In genomic region chr2:143158098-143158497, GRCh38 we compare ENCODE assay signal across 29 cellular contexts. TPM values are rescaled to one million over a fixed set of nuclear protein-coding genes. Genes with fewer than 3 reads are reported as not detected.
DNase-seq lines count a peak whose midpoint lies in the region; ATAC-seq, FAIRE-seq and TF ChIP-seq lines count a peak whose summit lies in the region.
"Had no signal": no experiment of that assay in that cellular context is flagged by ENCODE, and none has a peak within 500 bp of the region (broad histone marks: within the 10 kb centered on the region; RNA-seq: fewer than 3 reads in every experiment).

No MANE protein-coding gene starts in this region.

- H3K4me3 ChIP-seq in GM12878: no peak overlapping the region
- peak overlapping the region in 1 of 2 experiments; percentile 4 for H3K4me3 ChIP-seq in neutrophil (ENCODE audit: low read depth in 1 of 2, low read length in 1 of 2)
- H3K4me3 ChIP-seq: adrenal gland, gastrocnemius medialis, GM23248, left ventricle myocardium inferior, PC-9, right atrium auricular region, testis, vagina had no signal

- no peak for TF ChIP-seq EP300 in GM12878 (IDR thresholded peaks at IDR 0.05; ENCODE audit: borderline replicate concordance in 1 of 2, control insufficient read depth in 1 of 2, low read depth in 2 of 2, low read length in 2 of 2)

- H3K4me1 ChIP-seq in GM12878 (ENCODE audit: control insufficient read depth, insufficient read depth, low read length) (peaks cover 6% of the 10 kb centered on the region), neutrophil (ENCODE audit: control insufficient read depth in 1 of 2, insufficient read depth in 1 of 2, low read depth in 1 of 2, low read length in 1 of 2) (peaks cover 73 to 96% of the 10 kb centered on the region in 2 experiments)
- H3K4me1 ChIP-seq: gastrocnemius medialis, left ventricle myocardium inferior, parathyroid adenoma, right atrium auricular region, testis, vagina had no signal

- FAIRE-seq in GM12878 (lab: Jason Lieb, UNC): no peak

- CTCF ChIA-PET in activated naive CD4-positive, alpha-beta T cell treated with anti-CD3 and anti-CD28 coated beads for 36 hours (lab: Charles Lee): interaction anchor here (0.7 to 10.6 kb wide), 10 partner anchors 13 to 274 kb away, joined by 3 to 128 read pairs (median 4); no protein-coding TSS in a partner anchor
- CTCF ChIA-PET in GM12878 (lab: Yijun Ruan, JAX): interaction anchor here (0.7 to 8.8 kb wide), 9 partner anchors 10 to 102 kb away, joined by 3 to 83 read pairs (median 5); partner anchors contain the start of gene ARHGAP15

- H3K4me2 ChIP-seq in GM12878 (ENCODE audit: control insufficient read depth, insufficient read depth): peak overlapping the region; percentile 50; the same call in 1 of the 2 replicates
- H3K4me2 ChIP-seq: PC-9 had no signal

- H3K9ac ChIP-seq in GM12878 (ENCODE audit: control insufficient read depth, insufficient read depth, low read length): no peak overlapping the region
- H3K9ac ChIP-seq: GM23248, parathyroid adenoma had no signal

- in situ Hi-C loops in GM12878 (cut with MboI): no loop called here

- RAD21 ChIA-PET in GM12878 (lab: Charles Lee; ENCODE audit: unreplicated experiment): interaction anchor here (1.2 to 2.6 kb wide), 5 partner anchors 17 to 47 kb away, joined by 3 to 12 read pairs (median 4); partner anchors contain the start of gene ARHGAP15

- peak overlapping the region; percentile 8 for H3K4me3 Mint-ChIP-seq in activated naive CD4-positive, alpha-beta T cell treated with anti-CD3 and anti-CD28 coated beads for 36 hours
- H3K4me3 Mint-ChIP-seq: nephron progenitor cell had no signal

- H3K4me1 Mint-ChIP-seq in activated naive CD4-positive, alpha-beta T cell treated with anti-CD3 and anti-CD28 coated beads for 36 hours (ENCODE audit: low read depth): peaks cover 85% of the 10 kb centered on the region

- H3K79me2 ChIP-seq in GM12878 (ENCODE audit: control insufficient read depth, insufficient read depth, low read length): peaks cover 14% of the 10 kb centered on the region
- H3K79me2 ChIP-seq: parathyroid adenoma had no signal

- H3K27me3 Mint-ChIP-seq in activated naive CD4-positive, alpha-beta T cell treated with anti-CD3 and anti-CD28 coated beads for 36 hours (ENCODE audit: low read depth): no peaks in the 10 kb centered on the region

- H3K36me3 Mint-ChIP-seq in activated naive CD4-positive, alpha-beta T cell treated with anti-CD3 and anti-CD28 coated beads for 36 hours (ENCODE audit: low read depth): peaks cover 14% of the 10 kb centered on the region

- no peak overlapping the region for H2AFZ ChIP-seq in GM12878 (ENCODE audit: control insufficient read depth, low read depth, low read length)
- H2AFZ ChIP-seq: GM23248, parathyroid adenoma, PC-9 had no signal

- no peaks in the 10 kb centered on the region for H3K9me3 ChIP-seq in GM12878 (replicated peaks; ENCODE audit: control insufficient read depth, insufficient read depth, low read length)
- no peaks in the 10 kb centered on the region for H3K9me3 ChIP-seq in neutrophil
- H3K9me3 ChIP-seq: adrenal gland, gastrocnemius medialis, left ventricle myocardium inferior, right atrium auricular region, testis, vagina had no signal

- SMC1A ChIA-PET in GM12878 (lab: Charles Lee; ENCODE audit: uncharacterized antibody, unreplicated experiment): interaction anchor here (0.6 to 9.1 kb wide), 16 partner anchors 10 to 103 kb away, joined by 3 to 110 read pairs (median 4); partner anchors contain the start of gene ARHGAP15

- no peak for TF ChIP-seq CTCF in GM12878 (IDR thresholded peaks at IDR 0.05 in 2 of 3, conservative IDR thresholded peaks at IDR 0.05 in 1 of 3; ENCODE audit: control insufficient read depth in 2 of 3, extremely low read depth in 1 of 3, insufficient read depth in 1 of 3, low read depth in 3 of 3, low read length in 3 of 3)
- no peak for TF ChIP-seq CTCF in neutrophil (IDR thresholded peaks at IDR 0.05)

- BruUV-seq in GM12878 (replicated peaks; lab: Mats Ljungman, UMichigan): no TSS peak

- H3K27ac Mint-ChIP-seq in activated naive CD4-positive, alpha-beta T cell treated with anti-CD3 and anti-CD28 coated beads for 36 hours: no peak overlapping the region
- H3K27ac Mint-ChIP-seq: nephron progenitor cell had no signal

- 89% methylated on average over 3 of the region's 3 CpGs for WGBS in GM12878 (ENCODE audit: insufficient coverage, insufficient replicate concordance, low lambda C conversion rate, missing lambda C conversion rate)

- H3K27ac ChIP-seq in GM12878 (ENCODE audit: control insufficient read depth, insufficient read depth) (no peak overlapping the region), neutrophil (peak overlapping the region; percentile 92)
- H3K27ac ChIP-seq: adrenal gland, brain microvascular endothelial cell, gastrocnemius medialis, GM23248, left ventricle myocardium inferior, parathyroid adenoma, PC-9, right atrium auricular region, testis, vagina had no signal

- POLR2A ChIA-PET in GM12878 (lab: Charles Lee): interaction anchor here (1.7 kb wide), 1 partner anchor 13 kb away, joined by 6 read pairs; no protein-coding TSS in a partner anchor

- no peak for TF ChIP-seq POLR2A in GM12878 (IDR thresholded peaks at IDR 0.05; ENCODE audit: low read depth, low read length)

- no peaks in the 10 kb centered on the region for H3K9me3 Mint-ChIP-seq in activated naive CD4-positive, alpha-beta T cell treated with anti-CD3 and anti-CD28 coated beads for 36 hours
- H3K9me3 Mint-ChIP-seq: nephron progenitor cell had no signal

- peaks cover 0 to 10% of the 10 kb centered on the region in 2 experiments; a peak in 2 of 4 replicates for H3K36me3 ChIP-seq in GM12878 (ENCODE audit: control insufficient read depth in 2 of 2, insufficient read depth in 2 of 2, low read length in 1 of 2)
- no peaks in the 10 kb centered on the region for H3K36me3 ChIP-seq in neutrophil
- H3K36me3 ChIP-seq: adrenal gland, brain microvascular endothelial cell, gastrocnemius medialis, left ventricle myocardium inferior, right atrium auricular region, vagina had no signal

- ATAC-seq in HG02885 (IDR thresholded peaks at IDR 0.05; ENCODE audit: poor library complexity, unreplicated experiment): peak; percentile 6
- no peak for ATAC-seq in GM12878
- ATAC-seq in HG02884 (IDR thresholded peaks at IDR 0.05; ENCODE audit: unreplicated experiment): no peak
- ATAC-seq in HG03571 (IDR thresholded peaks at IDR 0.05; ENCODE audit: unreplicated experiment): no peak
- ATAC-seq: esophagus mucosa, gastrocnemius medialis had no signal

- H3K27me3 ChIP-seq in GM12878 (replicated peaks in 1 of 2; ENCODE audit: control insufficient read depth in 2 of 2, insufficient read depth in 2 of 2, low read length in 1 of 2) (no peaks in the 10 kb centered on the region), neutrophil (no peaks in the 10 kb centered on the region)
- H3K27me3 ChIP-seq: adrenal gland, brain microvascular endothelial cell, gastrocnemius medialis, right atrium auricular region, testis, vagina had no signal

- DNase-seq in activated naive CD4-positive, alpha-beta T cell treated with anti-CD3 and anti-CD28 coated beads for 36 hours: no peak
- no peak for DNase-seq in activated naive CD4-positive, alpha-beta T cell treated with Interleukin-2 at 50 U/mL for 16 hours
- DNase-seq in GM12878 (ENCODE audit: low read depth, low spot score) (no peak), NCI-H774 (lab: John Stamatoyannopoulos, UW) (no peak)
- DNase-seq: ACHN; adrenal gland; brain microvascular endothelial cell; C1 segment of cervical spinal cord; DMS 273 treated with DMSO at 0.1 percent for 48 hours; effector CD8-positive, alpha-beta T cell; gastrocnemius medialis; hippocampal formation; KG1; left ventricle myocardium inferior; NCI-H146; nephron progenitor cell; PC-9; SHP77; testis had no signal

- H4K20me1 ChIP-seq in GM12878 (ENCODE audit: control insufficient read depth, insufficient read depth): 0 out of 2 replicates have a peak, but pooled peaks cover 3% of the 10 kb centered on the region

- intact Hi-C loops in activated naive CD4-positive, alpha-beta T cell treated with anti-CD3 and anti-CD28 coated beads for 36 hours (cut with micrococcal nuclease): no loop called here
- intact Hi-C loops in GM12878 (cut with micrococcal nuclease; ENCODE audit: unreplicated experiment): no loop called here

- no peak for TF ChIP-seq RAD21 in GM12878 (IDR thresholded peaks at IDR 0.05; ENCODE audit: insufficient read depth, low read depth, low read length)

TF ChIP-seq in GM12878, 131 proteins besides CTCF, POLR2A, EP300 and RAD21 (continues in another document):
- no peak for TF ChIP-seq NFIC (IDR thresholded peaks at IDR 0.05; ENCODE audit: low read depth, low read length)
- TF ChIP-seq CHD1 (IDR thresholded peaks at IDR 0.05; ENCODE audit: low read depth, low read length): no peak
- TF ChIP-seq EED (IDR thresholded peaks at IDR 0.05; ENCODE audit: low read depth): no peak
- TF ChIP-seq WRNIP1 (IDR thresholded peaks at IDR 0.05; ENCODE audit: borderline replicate concordance, low read depth, low read length): no peak
- TF ChIP-seq, protein P1, sequence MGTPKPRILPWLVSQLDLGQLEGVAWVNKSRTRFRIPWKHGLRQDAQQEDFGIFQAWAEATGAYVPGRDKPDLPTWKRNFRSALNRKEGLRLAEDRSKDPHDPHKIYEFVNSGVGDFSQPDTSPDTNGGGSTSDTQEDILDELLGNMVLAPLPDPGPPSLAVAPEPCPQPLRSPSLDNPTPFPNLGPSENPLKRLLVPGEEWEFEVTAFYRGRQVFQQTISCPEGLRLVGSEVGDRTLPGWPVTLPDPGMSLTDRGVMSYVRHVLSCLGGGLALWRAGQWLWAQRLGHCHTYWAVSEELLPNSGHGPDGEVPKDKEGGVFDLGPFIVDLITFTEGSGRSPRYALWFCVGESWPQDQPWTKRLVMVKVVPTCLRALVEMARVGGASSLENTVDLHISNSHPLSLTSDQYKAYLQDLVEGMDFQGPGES (IDR thresholded peaks at IDR 0.05): no peak

RNA-seq across cellular contexts. Expression of gene ARHGAP15, which starts 28.9 kb away (rescaled TPM):
- total RNA-seq in activated naive CD4-positive, alpha-beta T cell treated with anti-CD3 and anti-CD28 coated beads for 36 hours: 10 to 100 TPM; 85.7 to 90.1 TPM
- 429 and 488 TPM in 2 replicates for total RNA-seq in GM12878 (2013; cell fraction: nucleolus; rRNA removed)
- total RNA-seq in GM12878 (2014; rRNA removed) (55.1 and 64.1 TPM in 2 replicates), GM12878 (2014; rRNA removed; fragmentation: Illumina TruSeq; extraction: Trizol) (84.3 and 87.1 TPM in 2 replicates), GM12878 (2021) (44.4 and 44.8 TPM in 2 replicates)
- polyA plus RNA-seq in GM12878 (2011; ENCODE audit: low read depth): 40.3 TPM
- polyA plus RNA-seq in GM12878 (2011; rRNA removed) (92.6 and 110 TPM in 2 replicates), GM12878 (2014; fragmentation: Illumina TruSeq; extraction: Trizol) (59.7 and 82.4 TPM in 2 replicates), GM12878 (2014; fragmentation: Nextera tagmentation; extraction: Ambion mirVana) (10 to 100 TPM; 66.6 to 69.9 TPM), GM12878 (2014; rRNA removed) (29.3 and 38.0 TPM in 2 replicates), GM12878 (2016; fragmentation: Nextera tagmentation; extraction: Ambion mirVana) (10 to 100 TPM; 66.9 to 72.7 TPM)
- 31.9 and 32.3 TPM in 2 replicates for polyA plus RNA-seq in GM12878 (2011; cell fraction: cytosol; rRNA removed)
- polyA plus RNA-seq in GM12878 (2011; cell fraction: nucleus; rRNA removed): 47.1 and 52.0 TPM in 2 replicates
- polyA plus RNA-seq in GM12878 (2012): 50.7 and 60.8 TPM in 2 replicates
- polyA minus RNA-seq in GM12878 (2011; rRNA and poly(A)+ RNA removed): 91.3 and 128 TPM in 2 replicates
- polyA minus RNA-seq in GM12878 (2011; cell fraction: cytosol; rRNA and poly(A)+ RNA removed): 21.6 and 22.7 TPM in 2 replicates
- 290 and 318 TPM in 2 replicates for polyA minus RNA-seq in GM12878 (2011; cell fraction: nucleus; rRNA and poly(A)+ RNA removed)
- total RNA-seq: GM23248, HT1080, PC-9 had no signal
- polyA plus RNA-seq: GM23248 had no signal
